23 cellular contexts compared by ENCODE assay signal in the genomic region with DNA sequence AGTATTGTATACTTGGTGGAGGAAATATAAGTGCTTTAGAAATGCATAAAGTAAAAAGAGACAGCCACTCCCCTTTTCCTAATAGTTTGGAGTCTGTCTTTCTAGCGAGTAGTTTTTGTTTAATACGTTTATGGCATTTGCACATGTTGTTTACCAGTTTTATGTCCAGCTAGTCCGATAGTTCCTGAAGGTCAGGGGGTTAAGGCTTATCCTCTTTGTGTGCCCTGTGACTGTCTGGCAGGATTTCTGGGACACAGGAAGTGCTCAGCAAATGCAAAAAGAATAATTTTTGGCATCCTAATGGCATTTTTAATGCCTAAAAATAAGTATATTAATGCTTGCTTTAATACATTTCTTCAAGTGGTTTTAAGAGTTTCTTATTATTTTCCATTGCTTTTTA.
"Had no signal": no experiment of that assay in that cellular context is flagged by ENCODE, and none has a peak within 500 bp of the region (broad histone marks: within the 10 kb centered on the region; RNA-seq: fewer than 3 reads in every experiment).

No MANE protein-coding gene starts in this region.

- ATAC-seq: activated CD4-positive, alpha-beta T cell treated with anti-CD3 and anti-CD28 coated beads for 36 hours; activated T-cell treated with anti-CD3 and anti-CD28 coated beads, Interleukin-2, amount 50 U/mL, for 4 hours; esophagus mucosa; gastroesophageal sphincter; stimulated activated naive CD8-positive, alpha-beta T cell treated with anti-CD3 and anti-CD28 coated beads, Interleukin-15, Interleukin-2, amounts not matched to agents 100 U/mL and 50 U/mL, for 24 hours had no signal

- DNase-seq: activated B cell treated with CpG ODN at 0.5 μM for 24 hours; activated CD4-positive, alpha-beta T cell treated with anti-CD3 and anti-CD28 coated beads for 36 hours; activated CD4-positive, alpha-beta T cell treated with anti-CD3 and anti-CD28 coated beads, Interleukin-2, amount 50 U/mL, for 4 hours; activated CD8-positive, alpha-beta memory T cell treated with anti-CD3 and anti-CD28 coated beads for 24 hours; activated CD8-positive, alpha-beta memory T cell treated with anti-CD3 and anti-CD28 coated beads, Interleukin-2, amount 50 U/mL, for 4 hours; activated effector memory CD4-positive, alpha-beta T cell treated with Interleukin-2 at 50 U/mL for 16 hours; activated naive CD4-positive, alpha-beta T cell treated with anti-CD3 and anti-CD28 coated beads for 36 hours; activated naive CD8-positive, alpha-beta T cell treated with anti-CD3 and anti-CD28 coated beads, Interleukin-2, amount 10 ng/mL, durations not matched to agents 7 days and 5 days; activated T-cell treated with anti-CD3 and anti-CD28 coated beads, Interleukin-2, amount 50 U/mL, for 4 hours; amniotic stem cell; cerebellar nuclear complex; effector CD8-positive, alpha-beta T cell; immature natural killer cell; mesenchymal stem cell; ovary; sigmoid colon; stimulated activated CD4-positive, alpha-beta T cell treated with anti-CD3 and anti-CD28 coated beads, Interleukin-12 subunit alpha, Interleukin-12 subunit beta, amount 100 ng/mL, for 4 hours; stimulated activated CD4-positive, alpha-beta T cell treated with anti-CD3 and anti-CD28 coated beads, Interleukin-4, amount 100 ng/mL, for 4 hours; stimulated activated naive CD8-positive, alpha-beta T cell treated with anti-CD3 and anti-CD28 coated beads, Interleukin-15, Interleukin-2, amounts not matched to agents 100 U/mL and 50 U/mL, for 24 hours; upper lobe of left lung had no signal

- H3K36me3 ChIP-seq: ovary had no signal

- H3K9me3 ChIP-seq: gastroesophageal sphincter, neutrophil, ovary, sigmoid colon, upper lobe of left lung had no signal

- H3K4me3 ChIP-seq: gastroesophageal sphincter, ovary, sigmoid colon, upper lobe of left lung had no signal

- H3K27me3 ChIP-seq: gastroesophageal sphincter, neutrophil, ovary, sigmoid colon, upper lobe of left lung had no signal

- H3K27ac ChIP-seq: gastroesophageal sphincter, neutrophil, ovary, sigmoid colon had no signal
